ENCODE assay signal across 7 cellular contexts in genomic region chrX:46758163-46758955, GRCh38. TPM values are rescaled to one million over a fixed set of nuclear protein-coding genes. Genes with fewer than 3 reads are reported as not detected.
DNase-seq lines count a peak whose midpoint lies in the region; ATAC-seq, FAIRE-seq and TF ChIP-seq lines count a peak whose summit lies in the region.

No MANE protein-coding gene starts in this region.

- ATAC-seq in GM19025 (IDR thresholded peaks at IDR 0.05; ENCODE audit: low read depth, unreplicated experiment) (peak; percentile 18), HG02943 (IDR thresholded peaks at IDR 0.05; ENCODE audit: low read depth, unreplicated experiment) (peak; percentile 6), RWPE2 (ENCODE audit: low read depth) (peak; percentile 32), HepG2 (peak; percentile 56)

- TF ChIP-seq RAD21 in HepG2 (CRISPR knock-in tag; IDR thresholded peaks at IDR 0.05), result no peak

- TF ChIP-seq CTCF in RWPE2 (IDR thresholded peaks at IDR 0.05; ENCODE audit: poor library complexity, severe bottlenecking) (no peak), brain microvascular endothelial cell (IDR thresholded peaks at IDR 0.05; ENCODE audit: low read depth, low read length, missing control alignments) (no peak), HepG2 (CRISPR knock-in tag; IDR thresholded peaks at IDR 0.05) (no peak)

- intact Hi-C loops in HepG2 (cut with micrococcal nuclease; ENCODE audit: unreplicated experiment), result no loop called here

- POLR2A ChIA-PET in HepG2 (lab: Yijun Ruan, JAX), result no interaction called here

- DNase-seq in RWPE2 (ENCODE audit: low spot score) (no peak), brain microvascular endothelial cell (no peak), HepG2 (ENCODE audit: low spot score) (no peak), NCI-H2029 (lab: John Stamatoyannopoulos, UW) (no peak)
- peak; percentile 39 for DNase-seq in stimulated activated CD8-positive, alpha-beta memory T cell treated with anti-CD3 and anti-CD28 coated beads, Interleukin-4, amount 100 ng/mL, for 48 hours

- H3K9me3 ChIP-seq in RWPE2 (ENCODE audit: severe bottlenecking) (no peaks in the 10 kb centered on the region), HepG2 (ENCODE audit: low read length) (no peaks in the 10 kb centered on the region)

- H3K4me2 ChIP-seq in HepG2 (ENCODE audit: low read depth, low read length), result peak overlapping the region; percentile 85

- no peak for TF ChIP-seq POLR2A in HepG2 (IDR thresholded peaks at IDR 0.05; ENCODE audit: insufficient read depth in 1 of 2, low read depth in 2 of 2, low read length in 2 of 2)

- no peaks in the 10 kb centered on the region for H4K20me1 ChIP-seq in HepG2 (ENCODE audit: insufficient read depth, low read length)

- FAIRE-seq in HepG2 (lab: Jason Lieb, UNC), result no peak

- TF ChIP-seq EP300 in HepG2 (IDR thresholded peaks at IDR 0.05; ENCODE audit: low read depth in 2 of 2, low read length in 2 of 2), result no peak
- no peak for TF ChIP-seq EP300 in HepG2 (CRISPR knock-in tag; IDR thresholded peaks at IDR 0.05; ENCODE audit: borderline replicate concordance)

- CTCF ChIA-PET in HepG2 (lab: Yijun Ruan, JAX; ENCODE audit: low intra/inter-chr PET ratio, low total read pairs), result interaction anchor here (1.3 to 2.3 kb wide), 3 partner anchors 38 to 272 kb away, joined by 4 to 25 read pairs (median 5); no protein-coding TSS in a partner anchor

- in situ Hi-C loops in brain microvascular endothelial cell (cut with HindIII; ENCODE audit: low pct_ligation_motif_present, low sequenced_read_pairs), result no loop called here
- in situ Hi-C loops in HepG2 (cut with HindIII; ENCODE audit: extremely low pct_ligation_motif_present, low pct_unique_long_range_greater_than_20kb), result no loop called here

- no peaks in the 10 kb centered on the region for H3K27me3 ChIP-seq in RWPE2 (ENCODE audit: insufficient read depth, poor library complexity, severe bottlenecking)
- no peaks in the 10 kb centered on the region for H3K27me3 ChIP-seq in brain microvascular endothelial cell (replicated peaks)
- no peaks in the 10 kb centered on the region for H3K27me3 ChIP-seq in HepG2 (ENCODE audit: control insufficient read depth in 1 of 2, insufficient read depth in 2 of 2, low read length in 2 of 2)

- H3K79me2 ChIP-seq in HepG2 (ENCODE audit: insufficient read depth, low read length), result peaks cover 2% of the 10 kb centered on the region

- H3K4me1 ChIP-seq in RWPE2 (ENCODE audit: insufficient read depth, poor library complexity, severe bottlenecking) (peaks cover 12% of the 10 kb centered on the region), HepG2 (ENCODE audit: insufficient read depth, low read length) (peaks cover 23% of the 10 kb centered on the region)

- H3K4me3 ChIP-seq in RWPE2 (ENCODE audit: severe bottlenecking) (peak overlapping the region; percentile 83), brain microvascular endothelial cell (ENCODE audit: low read depth, low read length) (peak overlapping the region; percentile 68), HepG2 (replicated peaks in 1 of 3; ENCODE audit: insufficient read depth in 1 of 3, low read depth in 2 of 3, low read length in 3 of 3) (peak overlapping the region; percentile 59 to 80 (median 69))

- WGBS in HepG2 (ENCODE audit: low lambda C conversion rate), result 4% methylated on average over 12 of the region's 47 CpGs

- no peak overlapping the region for H2AFZ ChIP-seq in HepG2 (ENCODE audit: low read length)

- H3K9ac ChIP-seq in HepG2 (ENCODE audit: insufficient read depth, low read depth, low read length), result peak overlapping the region; percentile 55

- H3K36me3 ChIP-seq in RWPE2 (ENCODE audit: low read depth) (peaks cover 2% of the 10 kb centered on the region; the same call in 1 of the 2 replicates), brain microvascular endothelial cell (replicated peaks) (no peaks in the 10 kb centered on the region), HepG2 (replicated peaks in 1 of 2; ENCODE audit: control insufficient read depth in 1 of 2, insufficient read depth in 2 of 2, low read length in 2 of 2) (no peaks in the 10 kb centered on the region)

- H3K27ac ChIP-seq in RWPE2 (ENCODE audit: poor library complexity, severe bottlenecking) (peak overlapping the region; percentile 57), brain microvascular endothelial cell (peak overlapping the region; percentile 15), HepG2 (ENCODE audit: extremely low read length, insufficient read depth, low read length) (no peak overlapping the region)

- BruUV-seq in HepG2 (replicated peaks; lab: Mats Ljungman, UMichigan), result no TSS peak

TF ChIP-seq in HepG2, 621 proteins besides CTCF, POLR2A, EP300 and RAD21 (continues in another document):
- no peak for TF ChIP-seq ZFX (CRISPR knock-in tag; IDR thresholded peaks at IDR 0.05; ENCODE audit: low read depth)
- TF ChIP-seq, protein P1, sequence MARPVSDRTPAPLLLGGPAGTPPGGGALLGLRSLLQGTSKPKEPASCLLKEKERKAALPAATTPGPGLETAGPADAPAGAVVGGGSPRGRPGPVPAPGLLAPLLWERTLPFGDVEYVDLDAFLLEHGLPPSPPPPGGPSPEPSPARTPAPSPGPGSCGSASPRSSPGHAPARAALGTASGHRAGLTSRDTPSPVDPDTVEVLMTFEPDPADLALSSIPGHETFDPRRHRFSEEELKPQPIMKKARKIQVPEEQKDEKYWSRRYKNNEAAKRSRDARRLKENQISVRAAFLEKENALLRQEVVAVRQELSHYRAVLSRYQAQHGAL (CRISPR knock-in tag; IDR thresholded peaks at IDR 0.05; ENCODE audit: not compliant biosample characterization), result no peak
- TF ChIP-seq ZBTB39 (CRISPR knock-in tag; IDR thresholded peaks at IDR 0.05), result no peak
- peak; percentile 23; the same call in 1 of the 2 replicates for TF ChIP-seq HDAC1 (CRISPR knock-in tag; IDR thresholded peaks at IDR 0.05)
- no peak for TF ChIP-seq TBP (CRISPR knock-in tag; IDR thresholded peaks at IDR 0.05)

RNA-seq across cellular contexts. Expression of gene SLC9A7, which starts 0.6 kb away (rescaled TPM):
- total RNA-seq in HepG2 (2016; rRNA removed; fragmentation: Illumina TruSeq; extraction: Trizol), result 5.4 and 7.2 TPM in 2 replicates
- 2.0 and 3.5 TPM in 2 replicates for total RNA-seq in HepG2 (2016; cell fraction: cytosol; rRNA removed; fragmentation: Illumina TruSeq; extraction: Trizol; ENCODE audit: low read depth)
- total RNA-seq in HepG2 (2016; cell fraction: insoluble cytoplasmic fraction; rRNA removed; fragmentation: Illumina TruSeq; extraction: Trizol), result 3.9 and 7.8 TPM in 2 replicates
- 3.7 and 4.7 TPM in 2 replicates for total RNA-seq in HepG2 (2016; cell fraction: membrane; rRNA removed; fragmentation: Illumina TruSeq; extraction: Trizol)
- total RNA-seq in HepG2 (2016; cell fraction: nucleus; rRNA removed; fragmentation: Illumina TruSeq; extraction: Trizol), result 6.6 and 8.3 TPM in 2 replicates
- polyA plus RNA-seq in HepG2 (2011; rRNA removed), result 5.5 and 5.8 TPM in 2 replicates
- 4.7 and 5.0 TPM in 2 replicates for polyA plus RNA-seq in HepG2 (2011; cell fraction: cytosol; rRNA removed)
- polyA plus RNA-seq in HepG2 (2011; cell fraction: nucleus; rRNA removed), result 5.6 and 6.1 TPM in 2 replicates
- polyA plus RNA-seq in HepG2 (2012), result 1.5 and 1.6 TPM in 2 replicates
- 0.59 and 0.72 TPM in 2 replicates for polyA plus RNA-seq in HepG2 (2016; cell fraction: cytosol; fragmentation: Illumina TruSeq; extraction: Trizol; ENCODE audit: low read depth)
- 1.6 and 2.0 TPM in 2 replicates for polyA plus RNA-seq in HepG2 (2016; cell fraction: insoluble cytoplasmic fraction; fragmentation: Illumina TruSeq; extraction: Trizol; ENCODE audit: low read depth)
- 1.5 and 1.6 TPM in 2 replicates for polyA plus RNA-seq in HepG2 (2016; cell fraction: membrane; fragmentation: Illumina TruSeq; extraction: Trizol; ENCODE audit: low read depth)
- polyA plus RNA-seq in HepG2 (2016; cell fraction: nucleus; fragmentation: Illumina TruSeq; extraction: Trizol; ENCODE audit: insufficient read depth, low read depth), result 6.6 and 9.9 TPM in 2 replicates
- polyA minus RNA-seq in HepG2 (2011; rRNA and poly(A)+ RNA removed; ENCODE audit: low replicate concordance), result 6.5 and 21.6 TPM in 2 replicates
- polyA minus RNA-seq in HepG2 (2011; cell fraction: cytosol; rRNA and poly(A)+ RNA removed), result 7.3 and 7.9 TPM in 2 replicates
- 5.7 and 6.4 TPM in 2 replicates for polyA minus RNA-seq in HepG2 (2011; cell fraction: nucleus; rRNA and poly(A)+ RNA removed)

Comparison
In these comparisons a context has a peak if more than half of its experiments do, and no peak if none do; other contexts are left out.
1. ATAC-seq: peak in every context shown above with its lines; median percentile 56 in HepG2; 32 in RWPE2; 18 in GM19025; 6 in HG02943.